In genomic region chr18:58996131-58996632, GRCh38 we compare ENCODE assay signal across 1 cellular context.
TF ChIP-seq lines count a peak whose summit lies in the region.

No MANE protein-coding gene starts in this region.

TF ChIP-seq in GM23338, 12 proteins besides CTCF, POLR2A, EP300 and RAD21 (continued from another document):
- TF ChIP-seq EZH2 (IDR thresholded peaks at IDR 0.05; ENCODE audit: low read depth, unreplicated experiment) (no peak), JUNB (IDR thresholded peaks at IDR 0.05; ENCODE audit: unreplicated experiment) (no peak), EZH2phosphoT487 (IDR thresholded peaks at IDR 0.05; ENCODE audit: unreplicated experiment) (no peak), ZNF331 (CRISPR knock-in tag; IDR thresholded peaks at IDR 0.05; ENCODE audit: low read depth) (no peak), POLR2AphosphoS5 (IDR thresholded peaks at IDR 0.05; ENCODE audit: low read depth) (no peak), STAT1 (IDR thresholded peaks at IDR 0.05; ENCODE audit: unreplicated experiment) (no peak), ZNF114 (CRISPR knock-in tag; IDR thresholded peaks at IDR 0.05) (no peak), CREB1 (CRISPR knock-in tag; IDR thresholded peaks at IDR 0.05; ENCODE audit: low read depth) (no peak), ETS1 (IDR thresholded peaks at IDR 0.05) (no peak)
